ENCODE assay signal across 1 cellular context in the genomic region with DNA sequence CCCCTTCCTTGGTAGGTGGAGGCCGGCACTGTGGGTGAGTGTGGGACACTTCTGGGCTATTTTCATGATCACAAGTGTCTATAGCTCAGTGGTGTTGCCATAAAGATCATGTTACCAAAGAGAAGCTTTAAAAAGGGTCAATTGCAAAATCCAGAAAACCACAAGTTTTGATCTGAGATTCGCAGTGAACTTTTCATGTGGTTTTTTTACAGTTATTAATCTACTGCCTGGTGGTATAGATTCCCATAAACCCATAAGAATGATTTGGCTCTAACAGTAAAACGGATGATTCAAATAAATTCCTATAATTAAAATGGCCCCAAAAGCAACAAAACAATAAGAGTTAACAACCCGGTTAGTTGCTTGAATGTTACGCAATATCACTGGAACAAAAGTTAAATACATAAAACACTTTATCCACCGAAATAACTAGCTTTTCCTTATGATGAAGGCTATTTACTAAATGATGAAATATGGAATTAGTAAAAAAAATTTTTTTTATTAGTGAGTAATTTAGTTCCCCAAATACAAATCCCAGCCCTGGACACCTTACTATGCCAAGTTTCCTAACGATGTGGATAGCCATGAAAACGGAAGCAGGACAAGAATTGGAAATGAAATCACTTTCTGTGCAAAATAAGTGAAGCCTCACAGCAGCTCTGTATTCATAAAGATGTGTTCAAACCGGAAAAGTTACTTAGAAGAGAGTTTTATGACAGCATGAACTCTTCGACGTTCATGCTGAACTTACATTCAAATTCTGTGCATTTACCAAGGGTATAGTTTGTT.
A peak's percentile ranks its signal among the peaks of the same experiment; 100 is the strongest.
TF ChIP-seq lines count a peak whose summit lies in the region.

No MANE protein-coding gene starts in this region.

TF ChIP-seq in H1, 55 proteins besides CTCF, POLR2A, EP300 and RAD21 (continued from another document):
- TF ChIP-seq CEBPB (IDR thresholded peaks at IDR 0.05; ENCODE audit: low read depth, low read length), result peak; percentile 94
- TF ChIP-seq, protein P1, sequence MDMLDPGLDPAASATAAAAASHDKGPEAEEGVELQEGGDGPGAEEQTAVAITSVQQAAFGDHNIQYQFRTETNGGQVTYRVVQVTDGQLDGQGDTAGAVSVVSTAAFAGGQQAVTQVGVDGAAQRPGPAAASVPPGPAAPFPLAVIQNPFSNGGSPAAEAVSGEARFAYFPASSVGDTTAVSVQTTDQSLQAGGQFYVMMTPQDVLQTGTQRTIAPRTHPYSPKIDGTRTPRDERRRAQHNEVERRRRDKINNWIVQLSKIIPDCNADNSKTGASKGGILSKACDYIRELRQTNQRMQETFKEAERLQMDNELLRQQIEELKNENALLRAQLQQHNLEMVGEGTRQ (IDR thresholded peaks at IDR 0.05; ENCODE audit: low read length), result no peak
